ENCODE assay signal across 26 cellular contexts in genomic region chr12:938810-939209, GRCh38. TPM values are rescaled to one million over a fixed set of nuclear protein-coding genes. Genes with fewer than 3 reads are reported as not detected.
DNase-seq lines count a peak whose midpoint lies in the region; ATAC-seq and TF ChIP-seq lines count a peak whose summit lies in the region.
"Had no signal": no experiment of that assay in that cellular context is flagged by ENCODE, and none has a peak within 500 bp of the region (broad histone marks: within the 10 kb centered on the region; RNA-seq: fewer than 3 reads in every experiment).

No MANE protein-coding gene starts in this region.

- peaks cover 9% of the 10 kb centered on the region for H3K36me3 ChIP-seq in Karpas-422 (ENCODE audit: insufficient read depth, low read length)
- H3K36me3 ChIP-seq: BE2C had no signal

- no peaks in the 10 kb centered on the region for H3K4me1 ChIP-seq in Karpas-422 (ENCODE audit: low read length)
- H3K4me1 ChIP-seq: BE2C had no signal

- no peak overlapping the region for H3K4me3 ChIP-seq in Karpas-422 (ENCODE audit: low read length)
- H3K4me3 ChIP-seq: GM23248, PC-9, SJCRH30 had no signal

- no peak for DNase-seq in activated CD4-positive, alpha-beta T cell treated with anti-CD3 and anti-CD28 coated beads for 36 hours
- DNase-seq in activated CD4-positive, alpha-beta T cell treated with anti-CD3 and anti-CD28 coated beads, Interleukin-2, amount 50 U/mL, for 1 hour: no peak
- DNase-seq in activated naive CD4-positive, alpha-beta T cell (lab: John Stamatoyannopoulos, UW): no peak
- DNase-seq in Karpas-422 (no peak), nephron progenitor cell (no peak), KG1 (lab: John Stamatoyannopoulos, UW) (no peak)
- DNase-seq: ACHN; BE2C; GM23248; H7; NCI-H1048; NCI-H1417; NCI-H1694; NCI-H2029 treated with DMSO at 0.1 percent for 48 hours; NCI-H446 treated with DMSO at 0.1 percent for 48 hours; NCI-H526; NCI-H82; NK-92 treated with Interleukin-12 subunit alpha and Interleukin-12 subunit beta, amount 100 ng/mL, for 24 hours; PC-9; SJCRH30 had no signal

- H3K79me2 ChIP-seq in Karpas-422 (ENCODE audit: low read length): peaks cover 46% of the 10 kb centered on the region

- POLR2A ChIA-PET in activated CD4-positive, alpha-beta T cell treated with anti-CD3 and anti-CD28 coated beads for 36 hours (lab: Charles Lee): no interaction called here

- no peaks in the 10 kb centered on the region for H4K20me1 ChIP-seq in Karpas-422 (ENCODE audit: insufficient read depth, low read depth, low read length)

- ATAC-seq in activated CD4-positive, alpha-beta T cell treated with anti-CD3 and anti-CD28 coated beads for 36 hours: no peak
- no peak for ATAC-seq in GM18870 (IDR thresholded peaks at IDR 0.05; ENCODE audit: unreplicated experiment)
- ATAC-seq: Right ventricle myocardium inferior had no signal

- H3K4me2 ChIP-seq in Karpas-422 (ENCODE audit: low read depth, low read length, poor library complexity, severe bottlenecking): no peak overlapping the region
- H3K4me2 ChIP-seq: KMS-11, PC-9 had no signal

- peak overlapping the region; percentile 30; the same call in 1 of the 2 replicates for H3K27ac ChIP-seq in Karpas-422 (ENCODE audit: low read length)
- H3K27ac ChIP-seq: 22Rv1, GM23248, KMS-11, PC-9, SJCRH30 had no signal

- H3K27me3 Mint-ChIP-seq in activated CD4-positive, alpha-beta T cell treated with anti-CD3 and anti-CD28 coated beads for 36 hours: no peaks in the 10 kb centered on the region
- H3K27me3 Mint-ChIP-seq in activated naive CD4-positive, alpha-beta T cell treated with anti-CD3 and anti-CD28 coated beads, Interleukin-2, amount 50 U/mL, for 24 hours: no peaks in the 10 kb centered on the region
- no peaks in the 10 kb centered on the region for H3K27me3 Mint-ChIP-seq in nephron progenitor cell (ENCODE audit: low read depth, poor library complexity)

- H3K27me3 ChIP-seq in Karpas-422 (ENCODE audit: low read length): no peaks in the 10 kb centered on the region
- H3K27me3 ChIP-seq: BE2C, SJCRH30 had no signal

- H3K9me3 ChIP-seq in Karpas-422 (ENCODE audit: low read length): no peaks in the 10 kb centered on the region
- H3K9me3 ChIP-seq: BE2C, SJCRH30 had no signal

- H2AFZ ChIP-seq in Karpas-422 (ENCODE audit: low read length): no peak overlapping the region
- H2AFZ ChIP-seq: GM23248, PC-9 had no signal

- intact Hi-C loops in activated CD4-positive, alpha-beta T cell treated with anti-CD3 and anti-CD28 coated beads for 36 hours (cut with DNase I, micrococcal nuclease): no loop called here

- H3K4me1 Mint-ChIP-seq in activated CD4-positive, alpha-beta T cell treated with anti-CD3 and anti-CD28 coated beads for 36 hours: peaks cover 12% of the 10 kb centered on the region
- peaks cover 21% of the 10 kb centered on the region for H3K4me1 Mint-ChIP-seq in activated naive CD4-positive, alpha-beta T cell treated with anti-CD3 and anti-CD28 coated beads, Interleukin-2, amount 50 U/mL, for 24 hours
- H3K4me1 Mint-ChIP-seq in nephron progenitor cell: peaks cover under 1% of the 10 kb centered on the region

- no peaks in the 10 kb centered on the region for H3K9me2 ChIP-seq in Karpas-422 (replicated peaks; ENCODE audit: insufficient read depth, low read length)

- no peak overlapping the region for H3K9ac ChIP-seq in Karpas-422 (ENCODE audit: low read length)
- H3K9ac ChIP-seq: GM23248, KMS-11 had no signal

- H3K4me3 Mint-ChIP-seq in activated CD4-positive, alpha-beta T cell treated with anti-CD3 and anti-CD28 coated beads for 36 hours: no peak overlapping the region
- no peak overlapping the region for H3K4me3 Mint-ChIP-seq in activated naive CD4-positive, alpha-beta T cell treated with anti-CD3 and anti-CD28 coated beads, Interleukin-2, amount 50 U/mL, for 24 hours
- H3K4me3 Mint-ChIP-seq in nephron progenitor cell: no peak overlapping the region
- H3K4me3 Mint-ChIP-seq: CD14-positive monocyte had no signal

- peaks cover 38% of the 10 kb centered on the region for H3K36me3 Mint-ChIP-seq in activated CD4-positive, alpha-beta T cell treated with anti-CD3 and anti-CD28 coated beads for 36 hours (ENCODE audit: low read depth)
- peaks cover 7% of the 10 kb centered on the region for H3K36me3 Mint-ChIP-seq in activated naive CD4-positive, alpha-beta T cell treated with anti-CD3 and anti-CD28 coated beads, Interleukin-2, amount 50 U/mL, for 24 hours
- peaks cover 67% of the 10 kb centered on the region for H3K36me3 Mint-ChIP-seq in nephron progenitor cell (ENCODE audit: low read depth)

- no peak for TF ChIP-seq CTCF in nephron progenitor cell (IDR thresholded peaks at IDR 0.05)

- H3K9me3 Mint-ChIP-seq in activated CD4-positive, alpha-beta T cell treated with anti-CD3 and anti-CD28 coated beads for 36 hours (ENCODE audit: low read depth): no peaks in the 10 kb centered on the region
- no peaks in the 10 kb centered on the region for H3K9me3 Mint-ChIP-seq in activated naive CD4-positive, alpha-beta T cell treated with anti-CD3 and anti-CD28 coated beads, Interleukin-2, amount 50 U/mL, for 24 hours
- H3K9me3 Mint-ChIP-seq in nephron progenitor cell: peaks cover 4% of the 10 kb centered on the region
- H3K9me3 Mint-ChIP-seq: CD14-positive monocyte had no signal

- peak overlapping the region; percentile 23 for H3K27ac Mint-ChIP-seq in activated CD4-positive, alpha-beta T cell treated with anti-CD3 and anti-CD28 coated beads for 36 hours
- peak overlapping the region; percentile 55 for H3K27ac Mint-ChIP-seq in activated naive CD4-positive, alpha-beta T cell treated with anti-CD3 and anti-CD28 coated beads, Interleukin-2, amount 50 U/mL, for 24 hours
- H3K27ac Mint-ChIP-seq in nephron progenitor cell: peak overlapping the region; percentile 12

- CTCF ChIA-PET in activated CD4-positive, alpha-beta T cell treated with anti-CD3 and anti-CD28 coated beads for 36 hours (lab: Charles Lee): interaction anchor here (0.6 to 1.9 kb wide), 5 partner anchors 9 to 691 kb away, joined by 3 to 10 read pairs (median 3); partner anchors contain the start of gene RAD52

RNA-seq across cellular contexts. Expression of gene RAD52, which starts 10.7 kb away (rescaled TPM):
- 10 to 100 TPM; 16.0 to 17.4 TPM for total RNA-seq in activated CD4-positive, alpha-beta T cell treated with anti-CD3 and anti-CD28 coated beads for 36 hours
- 14.9 and 23.5 TPM in 2 replicates for total RNA-seq in Karpas-422 (2014; rRNA removed; shearing (Covaris generic); ENCODE audit: low replicate concordance)

RNA-seq across cellular contexts. Expression of gene ERC1, which starts 52.2 kb away (rescaled TPM):
- total RNA-seq in activated CD4-positive, alpha-beta T cell treated with anti-CD3 and anti-CD28 coated beads for 36 hours: 10 to 100 TPM; 24.7 to 31.9 TPM
- total RNA-seq in Karpas-422 (2014; rRNA removed; shearing (Covaris generic); ENCODE audit: low replicate concordance): 20.3 and 30.3 TPM in 2 replicates
